In the genomic region with DNA sequence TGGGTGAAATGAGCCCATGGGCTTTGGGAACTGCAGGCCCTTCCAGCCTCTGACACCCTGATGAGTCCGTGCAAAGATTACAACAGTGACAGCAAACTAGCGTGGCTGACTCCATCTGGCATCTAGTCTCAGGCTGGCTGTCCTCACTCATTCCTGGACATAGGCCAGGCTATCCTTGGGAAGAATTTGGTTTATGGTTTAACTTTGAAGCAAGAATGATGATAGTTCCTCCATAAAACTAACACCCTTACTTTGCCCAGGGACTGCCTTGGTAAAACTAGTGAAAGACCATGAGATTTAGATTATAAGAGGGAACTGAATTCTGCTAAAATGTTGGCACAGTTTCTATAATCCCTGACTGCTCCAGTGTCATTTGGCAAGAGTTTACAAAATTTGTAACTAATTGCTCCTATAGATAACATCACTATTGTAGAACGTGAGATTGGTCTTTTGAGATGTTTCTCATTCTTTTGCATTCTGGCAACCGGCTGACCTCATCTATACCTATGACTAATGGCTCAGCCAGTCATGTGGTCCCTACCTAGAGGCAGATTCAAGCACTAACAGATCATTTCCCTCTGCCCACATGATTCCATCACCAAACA, we compare ENCODE assay signal across 17 cellular contexts. TPM values are rescaled to one million over a fixed set of nuclear protein-coding genes. Genes with fewer than 3 reads are reported as not detected.
DNase-seq lines count a peak whose midpoint lies in the region; FAIRE-seq and TF ChIP-seq lines count a peak whose summit lies in the region.
"Not testable (repeated sequence)": the region's sequence is repeated elsewhere in the genome, so short reads cannot be mapped to it uniquely, and the experiment has no call there.
"Had no signal": no experiment of that assay in that cellular context is flagged by ENCODE, and none has a peak within 500 bp of the region (broad histone marks: within the 10 kb centered on the region; RNA-seq: fewer than 3 reads in every experiment).

No MANE protein-coding gene starts in this region.

- H3K27me3 ChIP-seq in bronchial epithelial cell (ENCODE audit: control insufficient read depth, insufficient read depth, low read length) = not testable (repeated sequence)

- H3K4me3 ChIP-seq in bronchial epithelial cell (ENCODE audit: low read depth, low read length) = not testable (repeated sequence)

- not testable (repeated sequence) for TF ChIP-seq CTCF in bronchial epithelial cell (IDR thresholded peaks at IDR 0.05; ENCODE audit: insufficient read depth, low read length, severe bottlenecking)

- not testable (repeated sequence) for H3K36me3 ChIP-seq in bronchial epithelial cell (ENCODE audit: control insufficient read depth, insufficient read depth, low read length)

- peak; percentile 58 for DNase-seq in AG08396 (ENCODE audit: low spot score)
- peak; percentile 97 for DNase-seq in GM04503 (ENCODE audit: low read depth)
- DNase-seq in LoVo (ENCODE audit: low spot score) = peak; percentile 21
- DNase-seq in T1000 (lab: John Stamatoyannopoulos, UW) = peak; percentile 67
- peak; percentile 87 for DNase-seq in bronchial epithelial cell (ENCODE audit: low read depth)
- peak; percentile 91 for DNase-seq in fibroblast of peridontal ligament (ENCODE audit: extremely low read depth)
- DNase-seq in kidney tubule cell (ENCODE audit: low spot score) = peak; percentile 94
- DNase-seq in superior temporal gyrus (ENCODE audit: extremely low spot score) = peak; percentile 10

- not testable (repeated sequence) for FAIRE-seq in bronchial epithelial cell (lab: Jason Lieb, UNC)

RNA-seq across cellular contexts. Expression of a gene that starts 4.4 kb away (rescaled TPM):
- total RNA-seq in bronchial epithelial cell = not detected in 2 replicates
- total RNA-seq: activated CD4-positive, alpha-beta memory T cell treated with anti-CD3 and anti-CD28 coated beads for 36 hours; ascending aorta; frontal cortex; left lung; mucosa of gallbladder; Right ventricle myocardium superior; T-helper 17 cell; tibial nerve; WTC11 had no signal

RNA-seq across cellular contexts. Expression of a gene that starts 14.9 kb away (rescaled TPM):
- not detected in 2 replicates for total RNA-seq in bronchial epithelial cell
- total RNA-seq: activated CD4-positive, alpha-beta memory T cell treated with anti-CD3 and anti-CD28 coated beads for 36 hours; ascending aorta; frontal cortex; left lung; mucosa of gallbladder; Right ventricle myocardium superior; T-helper 17 cell; tibial nerve; WTC11 had no signal

RNA-seq across cellular contexts. Expression of a gene that starts 53.1 kb away (rescaled TPM):
- total RNA-seq in bronchial epithelial cell = not detected in 2 replicates
- total RNA-seq: activated CD4-positive, alpha-beta memory T cell treated with anti-CD3 and anti-CD28 coated beads for 36 hours; ascending aorta; frontal cortex; left lung; mucosa of gallbladder; Right ventricle myocardium superior; tibial nerve; WTC11 had no signal

Comparison
In these comparisons a context has a peak if more than half of its experiments do, and no peak if none do; other contexts are left out.
1. DNase-seq: peak in every context shown above with its lines; median percentile 97 in GM04503; 94 in kidney tubule cell; 91 in fibroblast of peridontal ligament; 87 in bronchial epithelial cell; 67 in T1000; 58 in AG08396; 21 in LoVo; 10 in superior temporal gyrus.